8 cellular contexts compared by ENCODE assay signal in genomic region chr1:119648620-119649004, GRCh38. TPM values are rescaled to one million over a fixed set of nuclear protein-coding genes. Genes with fewer than 3 reads are reported as not detected.
DNase-seq lines count a peak whose midpoint lies in the region; ATAC-seq and TF ChIP-seq lines count a peak whose summit lies in the region.

No MANE protein-coding gene starts in this region.

- no peaks in the 10 kb centered on the region for H3K9me3 Mint-ChIP-seq in activated T-cell treated with anti-CD3 and anti-CD28 coated beads, Interleukin-2, amount 50 U/mL, for 4 hours

- no peaks in the 10 kb centered on the region for H3K9me3 ChIP-seq in liver (ENCODE audit: control insufficient read depth in 4 of 4, low read length in 3 of 4)
- H3K9me3 ChIP-seq in thymus (ENCODE audit: control insufficient read depth) = no peaks in the 10 kb centered on the region

- peaks cover 71% of the 10 kb centered on the region for H3K27me3 Mint-ChIP-seq in activated T-cell treated with anti-CD3 and anti-CD28 coated beads, Interleukin-2, amount 50 U/mL, for 4 hours (ENCODE audit: low read depth)

- in situ Hi-C loops in astrocyte of the cerebellum (cut with HindIII; ENCODE audit: low sequenced_read_pairs) = no loop called here

- H3K4me3 ChIP-seq in astrocyte of the cerebellum (ENCODE audit: low read depth, low read length) (peak overlapping the region; percentile 81), liver (ENCODE audit: low read depth in 1 of 3, low read length in 3 of 3) (peak overlapping the region; percentile 57 to 80 (median 73)), thymus (ENCODE audit: low read length) (peak overlapping the region; percentile 43)

- no peaks in the 10 kb centered on the region for H3K36me3 Mint-ChIP-seq in activated T-cell treated with anti-CD3 and anti-CD28 coated beads, Interleukin-2, amount 50 U/mL, for 4 hours (ENCODE audit: insufficient read depth)

- H3K4me1 ChIP-seq in liver (ENCODE audit: control insufficient read depth in 4 of 4, insufficient read depth in 4 of 4, low read length in 3 of 4) (peaks cover 3 to 21% (median 12%) of the 10 kb centered on the region in 4 donors), thymus (ENCODE audit: control insufficient read depth, insufficient read depth, low read length) (no peaks in the 10 kb centered on the region)

- H3K27me3 ChIP-seq in liver (ENCODE audit: control insufficient read depth in 4 of 4, insufficient read depth in 4 of 4, low read length in 3 of 4) (no peaks in the 10 kb centered on the region), thymus (ENCODE audit: control insufficient read depth, insufficient read depth) (peaks cover 27% of the 10 kb centered on the region)

- ATAC-seq in activated T-cell treated with anti-CD3 and anti-CD28 coated beads, Interleukin-2, amount 50 U/mL, for 4 hours = no peak
- ATAC-seq in HG03460 (IDR thresholded peaks at IDR 0.05; ENCODE audit: unreplicated experiment) = no peak

- peaks cover 6% of the 10 kb centered on the region for H3K4me1 Mint-ChIP-seq in activated T-cell treated with anti-CD3 and anti-CD28 coated beads, Interleukin-2, amount 50 U/mL, for 4 hours (ENCODE audit: low read depth)

- H3K27ac ChIP-seq in liver (ENCODE audit: low read depth in 1 of 2, low read length in 2 of 2) (peak overlapping the region; percentile 89 to 92), thymus (ENCODE audit: low read depth) (no peak overlapping the region)

- H3K36me3 ChIP-seq in liver (ENCODE audit: control insufficient read depth in 4 of 4, insufficient read depth in 3 of 4, low read depth in 1 of 4, low read length in 3 of 4) (no peaks in the 10 kb centered on the region), thymus (ENCODE audit: control insufficient read depth, insufficient read depth) (no peaks in the 10 kb centered on the region)

- H3K9ac ChIP-seq in liver (ENCODE audit: low read depth in 1 of 2, low read length in 2 of 2) = peak overlapping the region; percentile 62 to 88

- DNase-seq in activated T-cell treated with anti-CD3 and anti-CD28 coated beads, Interleukin-2, amount 50 U/mL, for 4 hours = no peak
- DNase-seq in activated T-cell treated with anti-CD3 and anti-CD28 coated beads, Interleukin-2, amount 50 U/mL, for 1 hour = no peak
- DNase-seq in astrocyte of the cerebellum (ENCODE audit: low read depth) = no peak
- DNase-seq in occipital lobe (lab: John Stamatoyannopoulos, UW) = no peak
- DNase-seq in NCI-H2029 (lab: John Stamatoyannopoulos, UW) = no peak

- TF ChIP-seq CTCF in astrocyte of the cerebellum (IDR thresholded peaks at IDR 0.05; ENCODE audit: low read depth, low read length, missing control alignments) (no peak), liver (IDR thresholded peaks at IDR 0.05; ENCODE audit: low read depth, low read length, missing input control) (no peak)

- 12% methylated on average over 10 of the region's 10 CpGs for WGBS in liver
- 21% methylated on average over 10 of the region's 10 CpGs for WGBS in thymus

- TF ChIP-seq RAD21 in liver (IDR thresholded peaks at IDR 0.05) = no peak

- peak overlapping the region; percentile 68 for H3K4me3 Mint-ChIP-seq in activated T-cell treated with anti-CD3 and anti-CD28 coated beads, Interleukin-2, amount 50 U/mL, for 4 hours

TF ChIP-seq in liver, 16 proteins besides CTCF, POLR2A, EP300 and RAD21:
- TF ChIP-seq RXRA (IDR thresholded peaks at IDR 0.05) = no peak
- TF ChIP-seq ZBTB33 (IDR thresholded peaks at IDR 0.05) = peak; percentile 7

RNA-seq across cellular contexts. Expression of gene ZNF697, which starts 0.5 kb away (rescaled TPM):
- total RNA-seq in activated T-cell treated with anti-CD3 and anti-CD28 coated beads, Interleukin-2, amount 50 U/mL, for 4 hours = under 1 TPM; 0.32 to 0.73 (median 0.49) TPM
- total RNA-seq in liver (1 to 10 TPM; 4.4 to 4.5 TPM), occipital lobe (31.8 TPM)
- polyA plus RNA-seq in liver (1 to 10 TPM in 1 of 2 donors, under 1 TPM in 1; 0.89 to 2.1 TPM), thymus (1.2 TPM)
